In the genomic region with DNA sequence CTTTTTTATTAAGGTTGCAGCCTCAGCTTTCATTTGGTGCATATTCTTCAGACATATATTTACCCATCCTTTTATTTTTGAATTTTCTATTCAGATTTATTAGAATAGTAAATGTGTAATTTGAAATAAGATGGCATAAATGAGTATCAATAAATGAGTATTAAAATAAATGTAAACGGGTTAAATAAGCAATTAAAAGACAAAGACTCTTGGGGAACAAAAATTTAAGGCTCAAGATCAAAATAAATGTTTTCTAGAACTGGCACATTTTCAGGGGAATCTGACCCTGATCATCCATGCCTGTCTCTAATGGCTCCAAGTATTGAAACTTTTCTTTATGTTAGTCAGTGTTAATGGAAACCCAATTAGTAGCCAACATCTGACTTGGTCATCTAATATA, we compare ENCODE assay signal across 9 cellular contexts. TPM values are rescaled to one million over a fixed set of nuclear protein-coding genes. Genes with fewer than 3 reads are reported as not detected.
"Had no signal": no experiment of that assay in that cellular context is flagged by ENCODE, and none has a peak within 500 bp of the region (broad histone marks: within the 10 kb centered on the region; RNA-seq: fewer than 3 reads in every experiment).

No MANE protein-coding gene starts in this region.

- ATAC-seq: GM12878 had no signal

- FAIRE-seq: G401.6, GM12878, GM12891, GM12892, GM18507, GM19239 had no signal

- H3K4me3 ChIP-seq: GM12878 had no signal

- DNase-seq: GDM1, GF-D8 had no signal

RNA-seq across cellular contexts. Expression of a gene that starts 3.0 kb away (rescaled TPM):
- total RNA-seq: G401, GM12878 had no signal
- polyA plus RNA-seq: GM12878 had no signal

RNA-seq across cellular contexts. Expression of a gene that starts 13.0 kb away (rescaled TPM):
- total RNA-seq: G401, GM12878 had no signal
- polyA plus RNA-seq: GM12878 had no signal

RNA-seq across cellular contexts. Expression of a gene that starts 46.7 kb away (rescaled TPM):
- total RNA-seq: G401, GM12878 had no signal
- polyA plus RNA-seq: GM12878 had no signal
